ENCODE assay signal across 31 cellular contexts in the genomic region with DNA sequence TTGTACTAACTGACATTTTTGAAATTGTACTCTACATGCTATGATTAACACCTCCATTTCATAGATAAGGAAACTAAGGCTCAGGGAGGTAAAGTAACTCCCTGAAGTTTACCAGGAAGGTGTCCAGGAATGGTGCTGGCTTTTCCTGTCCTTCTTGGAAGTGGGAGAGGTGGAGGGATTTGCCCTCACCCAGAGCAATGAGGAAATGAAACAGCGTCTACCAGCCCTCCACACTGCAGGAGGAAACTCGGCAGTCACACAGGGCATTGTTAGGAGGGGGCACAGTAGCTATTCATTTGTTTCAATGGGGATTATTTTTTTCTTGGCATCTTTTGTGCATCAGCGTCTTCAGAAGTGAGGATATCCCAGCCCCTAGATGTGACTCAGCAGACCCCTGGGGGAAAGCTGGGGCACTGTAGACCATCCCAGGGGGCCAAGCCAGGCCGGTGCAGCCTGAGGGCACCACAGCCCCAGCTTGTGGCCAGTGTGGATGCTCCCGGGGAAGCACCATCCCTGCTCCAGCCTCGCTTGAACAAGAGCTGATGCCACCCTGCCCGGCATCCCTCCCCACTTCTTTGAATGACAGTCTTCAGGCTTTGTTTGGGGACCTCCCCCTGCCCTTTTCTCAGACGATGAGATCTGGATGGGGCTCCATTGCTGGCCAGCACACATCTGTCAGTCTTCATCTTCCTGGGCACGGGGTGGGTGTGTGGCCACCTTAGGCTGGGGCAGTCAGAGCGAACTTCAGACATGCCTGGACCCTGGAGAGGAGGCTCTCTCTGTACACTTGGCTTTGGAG.
DNase-seq lines count a peak whose midpoint lies in the region; ATAC-seq lines count a peak whose summit lies in the region.
"Had no signal": no experiment of that assay in that cellular context is flagged by ENCODE, and none has a peak within 500 bp of the region (broad histone marks: within the 10 kb centered on the region; RNA-seq: fewer than 3 reads in every experiment).

No MANE protein-coding gene starts in this region.

- no peaks in the 10 kb centered on the region for H3K27me3 Mint-ChIP-seq in activated T-helper 2 cell treated with anti-CD3 and anti-CD28 coated beads, Interferon-gamma antibody, Interleukin-2, Interleukin-4, amounts not matched to agents 10 μg/mL and 5 μg/mL and 100 μg/mL, durations not matched to agents 14 hours and 24 hours and 36 hours (ENCODE audit: low read depth)

- no peak for ATAC-seq in HG03520 (IDR thresholded peaks at IDR 0.05; ENCODE audit: unreplicated experiment)
- ATAC-seq: activated CD4-positive, alpha-beta T cell treated with anti-CD3 and anti-CD28 coated beads for 36 hours; activated CD8-positive, alpha-beta T cell treated with anti-CD3 and anti-CD28 coated beads, Interleukin-2, amount 10 ng/mL, durations not matched to agents 7 days and 5 days; effector memory CD8-positive, alpha-beta T cell; left lung; Panc1; right cardiac atrium; T-helper 17 cell had no signal

- H3K27ac Mint-ChIP-seq in activated T-helper 2 cell treated with anti-CD3 and anti-CD28 coated beads, Interferon-gamma antibody, Interleukin-2, Interleukin-4, amounts not matched to agents 10 μg/mL and 5 μg/mL and 100 μg/mL, durations not matched to agents 14 hours and 24 hours and 36 hours = no peak overlapping the region
- H3K27ac Mint-ChIP-seq: activated CD4-positive, alpha-beta T cell treated with anti-CD3 and anti-CD28 coated beads for 36 hours; activated CD8-positive, alpha-beta T cell treated with anti-CD3 and anti-CD28 coated beads, Interleukin-2, amount 10 ng/mL, durations not matched to agents 7 days and 5 days; activated naive CD4-positive, alpha-beta T cell treated with anti-CD3 and anti-CD28 coated beads, Interleukin-2, amount 50 U/mL, for 24 hours; effector memory CD8-positive, alpha-beta T cell; stimulated activated naive CD8-positive, alpha-beta T cell treated with anti-CD3 and anti-CD28 coated beads, Interleukin-15, Interleukin-2, amounts not matched to agents 100 ng/mL and 50 ng/mL, for 24 hours had no signal

- no peaks in the 10 kb centered on the region for H3K36me3 Mint-ChIP-seq in activated T-helper 2 cell treated with anti-CD3 and anti-CD28 coated beads, Interferon-gamma antibody, Interleukin-2, Interleukin-4, amounts not matched to agents 10 μg/mL and 5 μg/mL and 100 μg/mL, durations not matched to agents 14 hours and 24 hours and 36 hours (ENCODE audit: low read depth)
- H3K36me3 Mint-ChIP-seq: activated naive CD4-positive, alpha-beta T cell treated with anti-CD3 and anti-CD28 coated beads, Interleukin-2, amount 50 U/mL, for 24 hours had no signal

- H3K4me1 Mint-ChIP-seq in activated T-helper 2 cell treated with anti-CD3 and anti-CD28 coated beads, Interferon-gamma antibody, Interleukin-2, Interleukin-4, amounts not matched to agents 10 μg/mL and 5 μg/mL and 100 μg/mL, durations not matched to agents 14 hours and 24 hours and 36 hours (ENCODE audit: low read depth) = no peaks in the 10 kb centered on the region
- H3K4me1 Mint-ChIP-seq: activated CD4-positive, alpha-beta T cell treated with anti-CD3 and anti-CD28 coated beads for 36 hours; activated naive CD4-positive, alpha-beta T cell treated with anti-CD3 and anti-CD28 coated beads, Interleukin-2, amount 50 U/mL, for 24 hours had no signal

- DNase-seq in A172 (ENCODE audit: low spot score) (peak; percentile 6), ELF-1 (ENCODE audit: low read depth, low spot score) (peak; percentile 18), RPMI7951 (ENCODE audit: low read depth) (peak; percentile 87), foreskin melanocyte (peak; percentile 2), activated gamma-delta T cell (lab: John Stamatoyannopoulos, UW) (no peak), NCI-H345 treated with DMSO at 0.1 percent for 48 hours (lab: John Stamatoyannopoulos, UW; ENCODE audit: unreplicated experiment) (no peak)
- no peak for DNase-seq in activated T-helper 2 cell treated with anti-CD3 and anti-CD28 coated beads, Interferon-gamma antibody, Interleukin-2, Interleukin-4, amounts not matched to agents 10 μg/mL and 5 μg/mL and 100 μg/mL, durations not matched to agents 14 hours and 24 hours and 36 hours (ENCODE audit: low spot score)
- DNase-seq: ACHN; activated CD4-positive, alpha-beta T cell treated with anti-CD3 and anti-CD28 coated beads for 36 hours; activated CD8-positive, alpha-beta T cell treated with anti-CD3 and anti-CD28 coated beads, Interleukin-2, amount 10 ng/mL, durations not matched to agents 7 days and 5 days; amniotic stem cell; C1 segment of cervical spinal cord; COR-L47; cortex of kidney; DMS53; effector memory CD8-positive, alpha-beta T cell; erythroblast; glutamatergic neuron; left lung; mesenchymal stem cell; NCI-H1092 treated with DMSO at 0.1 percent for 48 hours; NCI-H526; right cardiac atrium; SHP77; T-helper 17 cell; uterus had no signal

- no peaks in the 10 kb centered on the region for H3K9me3 Mint-ChIP-seq in activated T-helper 2 cell treated with anti-CD3 and anti-CD28 coated beads, Interferon-gamma antibody, Interleukin-2, Interleukin-4, amounts not matched to agents 10 μg/mL and 5 μg/mL and 100 μg/mL, durations not matched to agents 14 hours and 24 hours and 36 hours

- intact Hi-C loops in activated T-helper 2 cell treated with anti-CD3 and anti-CD28 coated beads, Interferon-gamma antibody, Interleukin-2, Interleukin-4, amounts not matched to agents 10 μg/mL and 5 μg/mL and 100 μg/mL, durations not matched to agents 14 hours and 24 hours and 36 hours (cut with micrococcal nuclease) = no loop called here

- no peak overlapping the region for H3K4me3 Mint-ChIP-seq in activated T-helper 2 cell treated with anti-CD3 and anti-CD28 coated beads, Interferon-gamma antibody, Interleukin-2, Interleukin-4, amounts not matched to agents 10 μg/mL and 5 μg/mL and 100 μg/mL, durations not matched to agents 14 hours and 24 hours and 36 hours (ENCODE audit: low read depth)
- H3K4me3 Mint-ChIP-seq: activated CD4-positive, alpha-beta T cell treated with anti-CD3 and anti-CD28 coated beads for 36 hours; activated CD8-positive, alpha-beta T cell treated with anti-CD3 and anti-CD28 coated beads, Interleukin-2, amount 10 ng/mL, durations not matched to agents 7 days and 5 days; activated naive CD4-positive, alpha-beta T cell treated with anti-CD3 and anti-CD28 coated beads, Interleukin-2, amount 50 U/mL, for 24 hours; effector memory CD8-positive, alpha-beta T cell; neural crest cell; stimulated activated naive CD8-positive, alpha-beta T cell treated with anti-CD3 and anti-CD28 coated beads, Interleukin-15, Interleukin-2, amounts not matched to agents 100 ng/mL and 50 ng/mL, for 24 hours; T-helper 17 cell had no signal

Comparison
In these comparisons a context has a peak if more than half of its experiments do, and no peak if none do; other contexts are left out.
1. DNase-seq: peak in A172 (single experiment), ELF-1 (single experiment), RPMI7951 (single experiment) and foreskin melanocyte (single experiment); none in activated T-helper 2 cell treated with anti-CD3 and anti-CD28 coated beads, Interferon-gamma antibody, Interleukin-2, Interleukin-4, amounts not matched to agents 10 μg/mL and 5 μg/mL and 100 μg/mL, durations not matched to agents 14 hours and 24 hours and 36 hours (single experiment), activated gamma-delta T cell (single experiment) and NCI-H345 treated with DMSO at 0.1 percent for 48 hours (single experiment).